Comparison of ENCODE assay signal across 9 cellular contexts in the genomic region with DNA sequence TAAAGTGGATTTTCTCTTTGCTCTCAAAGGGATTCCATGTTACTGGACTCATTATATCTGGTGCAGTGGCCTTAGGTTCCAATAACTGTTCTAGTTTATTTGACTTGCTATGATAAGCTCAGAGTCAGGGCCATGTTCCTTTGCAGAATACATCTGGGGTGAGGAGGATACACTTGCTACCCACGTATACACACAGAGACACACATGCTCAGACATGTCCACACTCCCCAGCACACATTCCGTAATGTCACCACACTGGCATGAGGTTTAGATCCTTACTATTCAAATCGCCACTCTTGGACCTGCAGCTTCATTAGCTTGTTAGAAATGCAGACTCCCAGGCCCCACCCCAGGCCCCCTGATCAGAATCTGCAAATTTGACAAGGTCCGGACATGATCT.
"Had no signal": no experiment of that assay in that cellular context is flagged by ENCODE, and none has a peak within 500 bp of the region (broad histone marks: within the 10 kb centered on the region; RNA-seq: fewer than 3 reads in every experiment).

No MANE protein-coding gene starts in this region.

- H3K4me3 ChIP-seq: GM23248, HAP-1, K562 had no signal

- H3K27ac ChIP-seq: GM23248, HL-60 had no signal

- H3K36me3 ChIP-seq: HAP-1 had no signal

- ATAC-seq: HCT116, HepG2, K562 had no signal

- H3K4me1 ChIP-seq: HAP-1 had no signal

- FAIRE-seq: HepG2, K562 had no signal

- H2AFZ ChIP-seq: GM23248 had no signal

- DNase-seq: GM23248, GOT3, H7, HFFc6 had no signal

- H3K9ac ChIP-seq: GM23248 had no signal

- H3K9me3 ChIP-seq: HAP-1 had no signal
